In the genomic region with DNA sequence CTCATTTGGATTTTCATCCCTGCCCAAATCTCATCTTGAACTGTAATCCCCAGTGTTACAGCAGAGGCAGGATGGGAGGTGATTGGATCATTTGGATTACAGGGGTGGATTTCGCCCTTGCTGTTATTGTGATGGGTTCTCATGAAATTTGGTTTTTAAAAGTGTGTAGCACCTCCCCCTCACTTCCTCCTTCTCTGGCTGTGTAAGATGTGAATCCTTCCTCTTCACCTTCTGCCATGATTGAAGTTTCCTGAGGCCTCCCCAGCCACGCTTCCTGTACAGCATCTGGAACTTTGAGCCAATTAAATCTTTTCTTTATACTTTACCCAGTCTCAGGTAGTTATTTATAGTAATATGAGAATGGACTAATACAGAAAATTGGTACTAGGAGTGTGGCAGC, we compare ENCODE assay signal across 29 cellular contexts.
"Had no signal": no experiment of that assay in that cellular context is flagged by ENCODE, and none has a peak within 500 bp of the region (broad histone marks: within the 10 kb centered on the region; RNA-seq: fewer than 3 reads in every experiment).

No MANE protein-coding gene starts in this region.

- H3K27ac Mint-ChIP-seq: dendritic cell treated with granulocyte-macrophage colony-stimulating factor and Interleukin-4, amounts not matched to agents 40 ng/mL and 50 ng/mL, for 4 days; endodermal cell; mesothelial cell of epicardium; natural killer cell treated with Interleukin-12 subunit alpha and Interleukin-12 subunit beta and Interleukin-15 and Interleukin-18, amount 100 ng/mL, for 72 hours; stimulated activated naive CD8-positive, alpha-beta T cell treated with anti-CD3 and anti-CD28 coated beads, Interleukin-15, amount 100 ng/mL, for 72 hours had no signal

- H3K27ac ChIP-seq: epithelial cell of prostate, gastrocnemius medialis, neutrophil, prostate gland, right atrium auricular region, suprapubic skin, transverse colon, upper lobe of right lung, uterus had no signal

- H3K4me3 ChIP-seq: gastrocnemius medialis, lung, mucosa of descending colon, prostate gland, right atrium auricular region, smooth muscle cell, suprapubic skin, transverse colon, upper lobe of right lung, uterus had no signal

- H3K4me1 ChIP-seq: gastrocnemius medialis, prostate gland, right atrium auricular region, suprapubic skin, transverse colon, upper lobe of right lung, uterus had no signal

- H3K27me3 ChIP-seq: gastrocnemius medialis, neutrophil, right atrium auricular region, suprapubic skin, transverse colon, upper lobe of right lung, uterus had no signal

- DNase-seq: effector CD8-positive, alpha-beta T cell; endodermal cell; foreskin fibroblast; gastrocnemius medialis; head of caudate nucleus; kidney; mesenchymal stem cell; mucosa of descending colon; naive B cell; stimulated activated CD4-positive, alpha-beta T cell treated with anti-CD3 and anti-CD28 coated beads, Interleukin-12 subunit alpha, Interleukin-12 subunit beta, amount 100 ng/mL, for 4 hours; stimulated activated CD4-positive, alpha-beta T cell treated with anti-CD3 and anti-CD28 coated beads, Interleukin-1b, Interleukin-23, amount 100 ng/mL, for 48 hours; stimulated activated CD4-positive, alpha-beta T cell treated with anti-CD3 and anti-CD28 coated beads, Interleukin-4, amount 100 ng/mL, for 1 hour; stimulated activated CD8-positive, alpha-beta memory T cell treated with anti-CD3 and anti-CD28 coated beads, Interleukin-4, amount 100 ng/mL, for 48 hours; stimulated activated naive CD4-positive, alpha-beta T cell; stimulated activated naive CD8-positive, alpha-beta T cell treated with anti-CD3 and anti-CD28 coated beads, Interleukin-15, amount 100 ng/mL, for 72 hours; transverse colon; upper lobe of right lung; uterus had no signal

- H3K9me3 Mint-ChIP-seq: natural killer cell treated with Interleukin-12 subunit alpha and Interleukin-12 subunit beta and Interleukin-15 and Interleukin-18, amount 100 ng/mL, for 72 hours had no signal

- H3K9me3 ChIP-seq: gastrocnemius medialis, neutrophil, prostate gland had no signal

- H3K27me3 Mint-ChIP-seq: dendritic cell treated with granulocyte-macrophage colony-stimulating factor and Interleukin-4, amounts not matched to agents 40 ng/mL and 50 ng/mL, for 4 days; naive B cell; natural killer cell treated with Interleukin-12 subunit alpha and Interleukin-12 subunit beta and Interleukin-15 and Interleukin-18, amount 100 ng/mL, for 72 hours; stimulated activated naive CD8-positive, alpha-beta T cell treated with anti-CD3 and anti-CD28 coated beads, Interleukin-15, amount 100 ng/mL, for 72 hours had no signal

- H3K4me3 Mint-ChIP-seq: dendritic cell treated with granulocyte-macrophage colony-stimulating factor and Interleukin-4, amounts not matched to agents 40 ng/mL and 50 ng/mL, for 4 days; endodermal cell; mesothelial cell of epicardium; natural killer cell treated with Interleukin-12 subunit alpha and Interleukin-12 subunit beta and Interleukin-15 and Interleukin-18, amount 100 ng/mL, for 72 hours; neural crest cell; stimulated activated naive CD8-positive, alpha-beta T cell treated with anti-CD3 and anti-CD28 coated beads, Interleukin-15, amount 100 ng/mL, for 72 hours had no signal

- H3K36me3 ChIP-seq: gastrocnemius medialis, neutrophil, prostate gland, uterus had no signal

- H3K4me2 ChIP-seq: smooth muscle cell had no signal

- H3K4me1 Mint-ChIP-seq: endodermal cell, mesothelial cell of epicardium, neural crest cell had no signal
